ENCODE assay signal across 8 cellular contexts in genomic region chr14:80955434-80955939, GRCh38. TPM values are rescaled to one million over a fixed set of nuclear protein-coding genes. Genes with fewer than 3 reads are reported as not detected.
DNase-seq lines count a peak whose midpoint lies in the region; ATAC-seq and TF ChIP-seq lines count a peak whose summit lies in the region.

TSS of gene TSHR (plus strand) at chr14:80955621. CDS start at chr14:80955681, 60 bp downstream.

- H3K36me3 ChIP-seq in ascending aorta, result no peaks in the 10 kb centered on the region

- no peak within 1 kb of the TSS for H3K27ac Mint-ChIP-seq in activated naive CD4-positive, alpha-beta T cell treated with anti-CD3 and anti-CD28 coated beads for 36 hours
- H3K27ac Mint-ChIP-seq in immature natural killer cell, result peak within 1 kb of the TSS in 1 of 6 donors; percentile 51
- H3K27ac Mint-ChIP-seq in stimulated activated memory B cell treated with anti-CD40 and anti-IgM and Interleukin-4, amounts not matched to agents 10 μg/mL and 1 μg/mL and 100 μg/mL, for 72 hours, result peak within 1 kb of the TSS; percentile 91

- DNase-seq in activated naive CD4-positive, alpha-beta T cell treated with anti-CD3 and anti-CD28 coated beads for 36 hours, result no peak
- no peak for DNase-seq in activated naive CD4-positive, alpha-beta T cell treated with Interleukin-2 at 50 U/mL for 16 hours
- no peak for DNase-seq in ascending aorta (ENCODE audit: low spot score in 2 of 2)
- no peak for DNase-seq in immature natural killer cell
- DNase-seq in inferior parietal cortex (ENCODE audit: extremely low spot score), result no peak
- no peak for DNase-seq in DMS114 treated with DMSO at 0.1 percent for 48 hours (lab: John Stamatoyannopoulos, UW; ENCODE audit: unreplicated experiment)

- H3K9me3 ChIP-seq in ascending aorta, result no peaks in the 10 kb centered on the region

- intact Hi-C loops in activated naive CD4-positive, alpha-beta T cell treated with anti-CD3 and anti-CD28 coated beads for 36 hours (cut with micrococcal nuclease), result loop anchor here (2.0 kb wide), 2 partner anchors 107 to 263 kb away; no protein-coding TSS in a partner anchor
- intact Hi-C loops in ascending aorta (cut with DNase I), result no loop called here

- no peak for ATAC-seq in stimulated activated memory B cell treated with anti-CD40 and anti-IgM and Interleukin-4, amounts not matched to agents 10 μg/mL and 1 μg/mL and 100 μg/mL, for 72 hours
- ATAC-seq in HG02610 (IDR thresholded peaks at IDR 0.05; ENCODE audit: unreplicated experiment), result no peak

- H3K27ac ChIP-seq in ascending aorta, result no peak within 1 kb of the TSS

- no peak for TF ChIP-seq CTCF in ascending aorta (IDR thresholded peaks at IDR 0.05)

- peaks cover 37% of the 10 kb centered on the region for H3K4me1 Mint-ChIP-seq in activated naive CD4-positive, alpha-beta T cell treated with anti-CD3 and anti-CD28 coated beads for 36 hours (ENCODE audit: low read depth)
- H3K4me1 Mint-ChIP-seq in immature natural killer cell, result peaks cover 30 to 32% of the 10 kb centered on the region in 2 donors
- peaks cover 57% of the 10 kb centered on the region for H3K4me1 Mint-ChIP-seq in stimulated activated memory B cell treated with anti-CD40 and anti-IgM and Interleukin-4, amounts not matched to agents 10 μg/mL and 1 μg/mL and 100 μg/mL, for 72 hours

- H3K9me3 Mint-ChIP-seq in activated naive CD4-positive, alpha-beta T cell treated with anti-CD3 and anti-CD28 coated beads for 36 hours, result no peaks in the 10 kb centered on the region
- H3K9me3 Mint-ChIP-seq in immature natural killer cell, result no peaks in the 10 kb centered on the region
- H3K9me3 Mint-ChIP-seq in stimulated activated memory B cell treated with anti-CD40 and anti-IgM and Interleukin-4, amounts not matched to agents 10 μg/mL and 1 μg/mL and 100 μg/mL, for 72 hours, result no peaks in the 10 kb centered on the region

- CTCF ChIA-PET in activated naive CD4-positive, alpha-beta T cell treated with anti-CD3 and anti-CD28 coated beads for 36 hours (lab: Charles Lee), result interaction anchor here (0.5 to 5.3 kb wide), 9 partner anchors 9 to 257 kb away, joined by 3 to 82 read pairs (median 5); no protein-coding TSS in a partner anchor

- H3K27me3 ChIP-seq in ascending aorta, result no peaks in the 10 kb centered on the region

- H3K27me3 Mint-ChIP-seq in activated naive CD4-positive, alpha-beta T cell treated with anti-CD3 and anti-CD28 coated beads for 36 hours (ENCODE audit: low read depth), result peaks cover 10% of the 10 kb centered on the region
- H3K27me3 Mint-ChIP-seq in immature natural killer cell (ENCODE audit: low read depth in 3 of 3), result peaks cover 2 to 10% (median 4%) of the 10 kb centered on the region in 3 donors
- peaks cover 17% of the 10 kb centered on the region for H3K27me3 Mint-ChIP-seq in stimulated activated memory B cell treated with anti-CD40 and anti-IgM and Interleukin-4, amounts not matched to agents 10 μg/mL and 1 μg/mL and 100 μg/mL, for 72 hours

- H3K4me3 Mint-ChIP-seq in activated naive CD4-positive, alpha-beta T cell treated with anti-CD3 and anti-CD28 coated beads for 36 hours, result peak within 1 kb of the TSS; percentile 75
- H3K4me3 Mint-ChIP-seq in immature natural killer cell, result peak within 1 kb of the TSS; percentile 65 to 85 (median 79)
- H3K4me3 Mint-ChIP-seq in stimulated activated memory B cell treated with anti-CD40 and anti-IgM and Interleukin-4, amounts not matched to agents 10 μg/mL and 1 μg/mL and 100 μg/mL, for 72 hours, result peak within 1 kb of the TSS; percentile 87

- peak within 1 kb of the TSS; percentile 63 to 67 for H3K4me3 ChIP-seq in ascending aorta

- H3K36me3 Mint-ChIP-seq in activated naive CD4-positive, alpha-beta T cell treated with anti-CD3 and anti-CD28 coated beads for 36 hours (ENCODE audit: low read depth), result no peaks in the 10 kb centered on the region
- H3K36me3 Mint-ChIP-seq in immature natural killer cell, result peaks cover 0 to 3% (median 0%) of the 10 kb centered on the region in 3 donors
- no peaks in the 10 kb centered on the region for H3K36me3 Mint-ChIP-seq in stimulated activated memory B cell treated with anti-CD40 and anti-IgM and Interleukin-4, amounts not matched to agents 10 μg/mL and 1 μg/mL and 100 μg/mL, for 72 hours

- H3K4me1 ChIP-seq in ascending aorta, result peaks cover 0 to 6% of the 10 kb centered on the region in 2 donors

RNA-seq across cellular contexts. Expression of gene TSHR, which starts in this region (rescaled TPM):
- not detected for total RNA-seq in activated naive CD4-positive, alpha-beta T cell treated with anti-CD3 and anti-CD28 coated beads for 36 hours
- not detected for total RNA-seq in ascending aorta
- polyA plus RNA-seq in immature natural killer cell, result not detected
